In the genomic region with DNA sequence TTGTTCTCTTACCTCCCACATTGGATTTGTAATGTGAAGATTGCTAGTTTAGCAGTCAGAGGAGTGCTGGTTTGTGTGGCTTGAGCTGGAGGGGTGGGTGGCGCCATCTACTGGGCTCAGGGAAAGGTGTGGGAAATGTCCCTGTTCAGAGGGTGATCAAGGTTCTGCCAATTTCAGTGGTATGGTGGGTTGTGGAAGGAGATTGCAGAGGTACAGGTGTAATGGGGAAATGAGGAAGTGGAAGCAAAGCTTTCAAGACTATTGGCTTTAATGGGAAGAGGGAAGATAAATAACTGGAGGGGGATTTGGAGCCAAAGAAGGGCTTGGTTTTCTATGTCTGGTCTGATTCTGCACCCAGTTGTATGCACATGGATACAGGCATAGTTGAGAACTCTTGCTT, we compare ENCODE assay signal across 8 cellular contexts.
DNase-seq lines count a peak whose midpoint lies in the region; ATAC-seq, FAIRE-seq and TF ChIP-seq lines count a peak whose summit lies in the region.

No MANE protein-coding gene starts in this region.

- no peak overlapping the region for H3K27ac Mint-ChIP-seq in neural progenitor cell

- H4K20me1 ChIP-seq in neural progenitor cell (ENCODE audit: low read depth): no peaks in the 10 kb centered on the region

- peak; percentile 70 for FAIRE-seq in urothelium cell line (lab: Jason Lieb, UNC)

- no peak overlapping the region for H3K4me3 ChIP-seq in neural progenitor cell

- no peak overlapping the region for H2AFZ ChIP-seq in neural progenitor cell (replicated peaks)

- DNase-seq in Right ventricle myocardium superior (peak; percentile 50), Right ventricle myocardium inferior (ENCODE audit: missing footprints) (no peak), NCI-H748 (lab: John Stamatoyannopoulos, UW; ENCODE audit: unreplicated experiment) (peak; percentile 75), fibroblast of peridontal ligament (ENCODE audit: extremely low read depth) (peak; percentile 58), neural progenitor cell (ENCODE audit: low spot score) (peak; percentile 66), urothelium cell line (ENCODE audit: low spot score) (peak; percentile 82)
- DNase-seq in activated CD8-positive, alpha-beta memory T cell treated with anti-CD3 and anti-CD28 coated beads, Interleukin-2, amount 50 U/mL, for 4 hours: peak; percentile 30

- no peak overlapping the region for H3K4me3 Mint-ChIP-seq in neural progenitor cell

- H3K9me3 Mint-ChIP-seq in neural progenitor cell: no peaks in the 10 kb centered on the region

- no peaks in the 10 kb centered on the region for H3K4me1 Mint-ChIP-seq in neural progenitor cell

- no peak overlapping the region for H3K27ac ChIP-seq in neural progenitor cell

- TF ChIP-seq CTCF in neural progenitor cell (IDR thresholded peaks at IDR 0.05): peak; percentile 91

- no peak overlapping the region for H3K9ac ChIP-seq in neural progenitor cell

- no peaks in the 10 kb centered on the region for H3K27me3 ChIP-seq in neural progenitor cell

- no peaks in the 10 kb centered on the region for H3K4me1 ChIP-seq in neural progenitor cell

- no peaks in the 10 kb centered on the region for H3F3A ChIP-seq in neural progenitor cell (ENCODE audit: low read depth)

- peak; percentile 42 for ATAC-seq in Right ventricle myocardium superior (ENCODE audit: poor library complexity)
- ATAC-seq in Right ventricle myocardium inferior: no peak
- peak; percentile 83 for ATAC-seq in HG03103 (IDR thresholded peaks at IDR 0.05; ENCODE audit: low read depth, unreplicated experiment)

- H3K4me2 ChIP-seq in neural progenitor cell: no peak overlapping the region

- H3K27me3 Mint-ChIP-seq in neural progenitor cell (ENCODE audit: insufficient read depth, low read depth): peaks cover 2% of the 10 kb centered on the region

- no peaks in the 10 kb centered on the region for H3K79me2 ChIP-seq in neural progenitor cell (ENCODE audit: low read depth)

- H3K36me3 Mint-ChIP-seq in neural progenitor cell: no peaks in the 10 kb centered on the region

- no peaks in the 10 kb centered on the region for H3K9me3 ChIP-seq in neural progenitor cell (ENCODE audit: low read depth)

- no peaks in the 10 kb centered on the region for H3K36me3 ChIP-seq in neural progenitor cell

- intact Hi-C loops in Right ventricle myocardium superior (cut with DNase I) (no loop called here), Right ventricle myocardium inferior (cut with DNase I) (loop anchor here (5.0 kb wide), 2 partner anchors 75 to 90 kb away; partner anchors contain the start of gene OSMR)
